Comparison of ENCODE assay signal across 14 cellular contexts in genomic region chr16:80407265-80407987, GRCh38.
"Had no signal": no experiment of that assay in that cellular context is flagged by ENCODE, and none has a peak within 500 bp of the region (broad histone marks: within the 10 kb centered on the region; RNA-seq: fewer than 3 reads in every experiment).

No MANE protein-coding gene starts in this region.

- H3K9me3 ChIP-seq: left lung, ovary, spleen, upper lobe of right lung had no signal

- H3K27me3 ChIP-seq: left lung, ovary, upper lobe of right lung had no signal

- H3K27ac ChIP-seq: left lung, ovary, spleen, upper lobe of right lung had no signal

- H3K36me3 ChIP-seq: left lung, ovary, spleen, upper lobe of right lung had no signal

- H3K4me3 ChIP-seq: left lung, ovary, spleen, upper lobe of right lung had no signal

- DNase-seq: activated CD4-positive, alpha-beta T cell treated with anti-CD3 and anti-CD28 coated beads, Interleukin-2, amount 10 ng/mL, durations not matched to agents 7 days and 5 days; activated CD8-positive, alpha-beta memory T cell treated with anti-CD3 and anti-CD28 coated beads, Interleukin-2, amount 50 U/mL, for 4 hours; activated naive CD8-positive, alpha-beta T cell treated with anti-CD3 and anti-CD28 coated beads for 36 hours; activated T-cell treated with anti-CD3 and anti-CD28 coated beads, Interleukin-2, amount 50 U/mL, for 4 hours; amniotic stem cell; effector CD8-positive, alpha-beta T cell; left lung; mammary epithelial cell; ovary; spleen; stimulated activated naive B cell treated with anti-CD40 and anti-IgM and Interleukin-4, amounts not matched to agents 10 μg/mL and 1 μg/mL and 100 μg/mL, for 72 hours; upper lobe of right lung had no signal

- H3K4me1 ChIP-seq: left lung, spleen, upper lobe of right lung had no signal

- ATAC-seq: activated CD4-positive, CD25-positive, alpha-beta regulatory T cell treated with anti-CD3 and anti-CD28 coated beads, Interleukin-2, amount 50 U/mL, for 24 hours; activated T-cell treated with anti-CD3 and anti-CD28 coated beads, Interleukin-2, amount 50 U/mL, for 4 hours; esophagus mucosa; left lung; stimulated activated naive B cell treated with anti-CD40 and anti-IgM and Interleukin-4, amounts not matched to agents 10 μg/mL and 1 μg/mL and 100 μg/mL, for 72 hours; upper lobe of right lung had no signal
